Comparison of ENCODE assay signal across 9 cellular contexts in the genomic region with DNA sequence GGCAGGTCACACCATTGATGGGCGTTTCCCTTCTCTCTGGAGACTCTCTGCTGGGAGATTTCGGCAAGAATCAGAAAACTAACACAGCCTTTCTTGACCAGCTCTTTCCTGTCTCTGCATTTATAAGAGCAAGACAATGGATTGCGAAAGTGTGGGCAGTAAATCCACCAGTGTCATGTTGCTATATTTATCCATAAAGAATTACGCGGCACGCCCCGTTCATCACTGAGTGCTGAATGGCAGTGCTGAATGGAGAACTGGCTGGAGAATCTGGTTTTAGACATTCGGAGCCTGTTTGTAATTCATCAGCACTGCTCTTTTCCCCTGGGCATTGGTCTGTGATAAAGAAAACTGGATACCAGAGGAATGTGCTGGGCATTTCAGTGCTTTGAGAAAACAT. TPM values are rescaled to one million over a fixed set of nuclear protein-coding genes. Genes with fewer than 3 reads are reported as not detected.
A peak's percentile ranks its signal among the peaks of the same experiment; 100 is the strongest.
DNase-seq lines count a peak whose midpoint lies in the region; ATAC-seq and TF ChIP-seq lines count a peak whose summit lies in the region.
"Had no signal": no experiment of that assay in that cellular context is flagged by ENCODE, and none has a peak within 500 bp of the region (broad histone marks: within the 10 kb centered on the region; RNA-seq: fewer than 3 reads in every experiment).

No MANE protein-coding gene starts in this region.

- H3K36me3 ChIP-seq in HCT116 (ENCODE audit: control insufficient read depth in 1 of 2, insufficient read depth in 2 of 2, low read length in 2 of 2) (no peaks in the 10 kb centered on the region), SK-N-SH (replicated peaks in 1 of 2; ENCODE audit: control insufficient read depth in 1 of 2, insufficient read depth in 2 of 2, low read length in 1 of 2) (no peaks in the 10 kb centered on the region)
- H3K36me3 ChIP-seq: thoracic aorta had no signal

- ATAC-seq in HCT116 (no peak), GM21381 (IDR thresholded peaks at IDR 0.05; ENCODE audit: unreplicated experiment) (no peak), HG02970 (IDR thresholded peaks at IDR 0.05; ENCODE audit: low FRiP score, unreplicated experiment) (no peak)

- H4K20me1 ChIP-seq in HCT116 (ENCODE audit: insufficient read depth) = no peaks in the 10 kb centered on the region
- no peaks in the 10 kb centered on the region for H4K20me1 ChIP-seq in SK-N-SH (ENCODE audit: insufficient read depth)

- H3K9ac ChIP-seq in HCT116 (ENCODE audit: low read length) (no peak overlapping the region), SK-N-SH (no peak overlapping the region)

- H3K79me2 ChIP-seq in HCT116 (ENCODE audit: insufficient read depth, low read length) (no peaks in the 10 kb centered on the region), SK-N-SH (ENCODE audit: insufficient read depth) (no peaks in the 10 kb centered on the region)

- no peak for TF ChIP-seq CTCF in HCT116 (IDR thresholded peaks at IDR 0.05 in 2 of 3, conservative IDR thresholded peaks at IDR 0.05 in 1 of 3; ENCODE audit: borderline replicate concordance in 1 of 3, insufficient read depth in 1 of 3, low read depth in 2 of 3, low read length in 2 of 3)
- TF ChIP-seq CTCF in SK-N-SH (IDR thresholded peaks at IDR 0.05) = no peak
- no peak for TF ChIP-seq CTCF in foreskin fibroblast (IDR thresholded peaks at IDR 0.05; ENCODE audit: low read depth, low read length)
- no peak for TF ChIP-seq CTCF in dorsolateral prefrontal cortex (IDR thresholded peaks at IDR 0.05 in 54 of 56, conservative IDR thresholded peaks at IDR 0.05 in 2 of 56; ENCODE audit: low read depth in 1 of 56, partially characterized antibody in 56 of 56)

- intact Hi-C loops in HCT116 (cut with micrococcal nuclease) = loop anchor here (5.0 to 10.0 kb wide), 3 partner anchors 340 to 532 kb away; no protein-coding TSS in a partner anchor
- intact Hi-C loops in dorsolateral prefrontal cortex (cut with DNase I) = loop anchor here (5.0 kb wide), 5 partner anchors 85 to 210 kb away; no protein-coding TSS in a partner anchor

- TF ChIP-seq POLR2A in HCT116 (IDR thresholded peaks at IDR 0.05; ENCODE audit: borderline replicate concordance, extremely low read depth, insufficient read depth, insufficient read length) = no peak

- H3K9me2 ChIP-seq in HCT116 (ENCODE audit: insufficient read depth) = no peaks in the 10 kb centered on the region
- H3K9me2 ChIP-seq in SK-N-SH = no peaks in the 10 kb centered on the region

- H2AFZ ChIP-seq in HCT116 (ENCODE audit: low read depth, low read length, poor library complexity, severe bottlenecking) (no peak overlapping the region), SK-N-SH (ENCODE audit: low read depth) (no peak overlapping the region)

- H3K4me2 ChIP-seq in HCT116 (ENCODE audit: low read length) = no peak overlapping the region
- no peak overlapping the region; the same call in 1 of the 2 replicates for H3K4me2 ChIP-seq in SK-N-SH

- H3K9me3 ChIP-seq in HCT116 (ENCODE audit: control insufficient read depth in 1 of 2, insufficient read depth in 1 of 2, low read depth in 1 of 2, low read length in 2 of 2) = no peaks in the 10 kb centered on the region
- H3K9me3 ChIP-seq in SK-N-SH = no peaks in the 10 kb centered on the region
- H3K9me3 ChIP-seq: thoracic aorta had no signal

- TF ChIP-seq RAD21 in HCT116 (IDR thresholded peaks at IDR 0.05; ENCODE audit: low read depth) (no peak), SK-N-SH (IDR thresholded peaks at IDR 0.05; ENCODE audit: low read length) (no peak)

- no peaks in the 10 kb centered on the region for H3K27me3 ChIP-seq in HCT116 (ENCODE audit: insufficient read depth, low read length)
- H3K27me3 ChIP-seq in SK-N-SH (ENCODE audit: insufficient read depth) = no peaks in the 10 kb centered on the region
- peaks cover 0 to 22% (median 0%) of the 10 kb centered on the region in 45 donors for H3K27me3 ChIP-seq in dorsolateral prefrontal cortex

- H3K27ac ChIP-seq in HCT116 (ENCODE audit: low read depth, low read length) (no peak overlapping the region), SK-N-SH (ENCODE audit: low read depth in 2 of 2, low read length in 1 of 2) (peak overlapping the region in 1 of 2 experiments; percentile 74; a peak in 1 of 4 replicates), dorsolateral prefrontal cortex (peak overlapping the region in 6 of 59 donors; percentile 1 to 26 (median 16))
- H3K27ac ChIP-seq: thoracic aorta had no signal

- whole genome bisulfite sequencing in SK-N-SH (ENCODE audit: low lambda C conversion rate) = 33% methylated on average over 8 of the region's 8 CpGs

- POLR2A ChIA-PET in HCT116 (lab: Charles Lee) (interaction anchor here (1.1 to 1.7 kb wide), 2 partner anchors 211 to 321 kb away, joined by 4 read pairs; no protein-coding TSS in a partner anchor), SK-N-SH (lab: Yijun Ruan, JAX) (interaction anchor here (1.5 kb wide), 1 partner anchor 208 kb away, joined by 4 read pairs; no protein-coding TSS in a partner anchor)

- H3K4me3 ChIP-seq in HCT116 (replicated peaks in 1 of 2; ENCODE audit: low read depth in 1 of 2, low read length in 2 of 2) = no peak overlapping the region
- no peak overlapping the region for H3K4me3 ChIP-seq in SK-N-SH (ENCODE audit: low read depth in 2 of 2, low read length in 1 of 2)
- no peak overlapping the region for H3K4me3 ChIP-seq in foreskin fibroblast (ENCODE audit: low read depth in 1 of 2, low read length in 2 of 2)
- H3K4me3 ChIP-seq in dorsolateral prefrontal cortex = no peak overlapping the region
- H3K4me3 ChIP-seq: thoracic aorta had no signal

- no TSS peak for BruUV-seq in HCT116 (replicated peaks; lab: Mats Ljungman, UMichigan)

- H3F3A ChIP-seq in SK-N-SH (replicated peaks; ENCODE audit: insufficient read depth) = peaks cover 6% of the 10 kb centered on the region

- RAD21 ChIA-PET in HCT116 (lab: Charles Lee; ENCODE audit: low non-redundant PET in 1 of 2, low total read pairs in 2 of 2, uncharacterized antibody in 2 of 2, unreplicated experiment in 2 of 2) = interaction anchor here (1.0 to 2.9 kb wide), 6 partner anchors 117 to 209 kb away, joined by 5 to 22 read pairs (median 6); no protein-coding TSS in a partner anchor

- no peak for TF ChIP-seq EP300 in SK-N-SH (IDR thresholded peaks at IDR 0.05; ENCODE audit: borderline replicate concordance in 1 of 2, low read depth in 1 of 2, low read length in 1 of 2)

- DNase-seq in HCT116 (ENCODE audit: low read depth, low spot score) = no peak
- no peak for DNase-seq in SK-N-SH
- peak; percentile 89 to 92 for DNase-seq in foreskin fibroblast
- DNase-seq in smooth muscle cell of the brain vasculature (ENCODE audit: low read depth, low spot score) = peak; percentile 29
- no peak for DNase-seq in dorsolateral prefrontal cortex
- DNase-seq in glomerular visceral epithelial cell (ENCODE audit: extremely low spot score) = no peak

- CTCF ChIA-PET in HCT116 (lab: Charles Lee) (interaction anchor here (0.6 to 6.0 kb wide), 32 partner anchors 9 to 1437 kb away, joined by 3 to 136 read pairs (median 5); a partner anchor contains a TSS), SK-N-SH (lab: Yijun Ruan, JAX) (interaction anchor here (0.8 to 9.4 kb wide), 84 partner anchors 9 to 659 kb away, joined by 3 to 253 read pairs (median 5); a partner anchor contains a TSS)

- peaks cover 4 to 19% of the 10 kb centered on the region in 2 experiments; a peak in 2 of 4 replicates for H3K4me1 ChIP-seq in HCT116 (ENCODE audit: control insufficient read depth in 1 of 2, insufficient read depth in 2 of 2, low read length in 2 of 2)
- peaks cover 0 to 27% of the 10 kb centered on the region in 2 experiments; a peak in 3 of 4 replicates for H3K4me1 ChIP-seq in SK-N-SH (ENCODE audit: control insufficient read depth in 1 of 2, insufficient read depth in 2 of 2, low read depth in 1 of 2, low read length in 1 of 2)

TF ChIP-seq in HCT116, 20 proteins besides CTCF, POLR2A, EP300 and RAD21 (continues in another document):
- TF ChIP-seq CEBPB (IDR thresholded peaks at IDR 0.05; ENCODE audit: low read depth) (0 out of 2 replicates have a peak, but pooled peaks have one; percentile 23), EZH2phosphoT487 (IDR thresholded peaks at IDR 0.05; ENCODE audit: borderline replicate concordance) (no peak), ZFX (IDR thresholded peaks at IDR 0.05) (no peak)

TF ChIP-seq in SK-N-SH, 30 proteins besides CTCF, POLR2A, EP300 and RAD21 (continues in another document):
- TF ChIP-seq, protein P1, sequence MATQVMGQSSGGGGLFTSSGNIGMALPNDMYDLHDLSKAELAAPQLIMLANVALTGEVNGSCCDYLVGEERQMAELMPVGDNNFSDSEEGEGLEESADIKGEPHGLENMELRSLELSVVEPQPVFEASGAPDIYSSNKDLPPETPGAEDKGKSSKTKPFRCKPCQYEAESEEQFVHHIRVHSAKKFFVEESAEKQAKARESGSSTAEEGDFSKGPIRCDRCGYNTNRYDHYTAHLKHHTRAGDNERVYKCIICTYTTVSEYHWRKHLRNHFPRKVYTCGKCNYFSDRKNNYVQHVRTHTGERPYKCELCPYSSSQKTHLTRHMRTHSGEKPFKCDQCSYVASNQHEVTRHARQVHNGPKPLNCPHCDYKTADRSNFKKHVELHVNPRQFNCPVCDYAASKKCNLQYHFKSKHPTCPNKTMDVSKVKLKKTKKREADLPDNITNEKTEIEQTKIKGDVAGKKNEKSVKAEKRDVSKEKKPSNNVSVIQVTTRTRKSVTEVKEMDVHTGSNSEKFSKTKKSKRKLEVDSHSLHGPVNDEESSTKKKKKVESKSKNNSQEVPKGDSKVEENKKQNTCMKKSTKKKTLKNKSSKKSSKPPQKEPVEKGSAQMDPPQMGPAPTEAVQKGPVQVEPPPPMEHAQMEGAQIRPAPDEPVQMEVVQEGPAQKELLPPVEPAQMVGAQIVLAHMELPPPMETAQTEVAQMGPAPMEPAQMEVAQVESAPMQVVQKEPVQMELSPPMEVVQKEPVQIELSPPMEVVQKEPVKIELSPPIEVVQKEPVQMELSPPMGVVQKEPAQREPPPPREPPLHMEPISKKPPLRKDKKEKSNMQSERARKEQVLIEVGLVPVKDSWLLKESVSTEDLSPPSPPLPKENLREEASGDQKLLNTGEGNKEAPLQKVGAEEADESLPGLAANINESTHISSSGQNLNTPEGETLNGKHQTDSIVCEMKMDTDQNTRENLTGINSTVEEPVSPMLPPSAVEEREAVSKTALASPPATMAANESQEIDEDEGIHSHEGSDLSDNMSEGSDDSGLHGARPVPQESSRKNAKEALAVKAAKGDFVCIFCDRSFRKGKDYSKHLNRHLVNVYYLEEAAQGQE (IDR thresholded peaks at IDR 0.05; ENCODE audit: low read depth, low read length) = 0 out of 2 replicates have a peak, but pooled peaks have one; percentile 9
- TF ChIP-seq FOSL2 (IDR thresholded peaks at IDR 0.05; ENCODE audit: borderline replicate concordance, low read depth) = no peak
- no peak for TF ChIP-seq GATA2 (CRISPR knock-in tag; IDR thresholded peaks at IDR 0.05)
- peak; percentile 41; the same call in 1 of the 2 replicates for TF ChIP-seq POLR2AphosphoS5 (IDR thresholded peaks at IDR 0.05; ENCODE audit: low read depth, low read length)
- no peak for TF ChIP-seq TEAD4 (IDR thresholded peaks at IDR 0.05; ENCODE audit: borderline replicate concordance, insufficient read depth)

RNA-seq across cellular contexts. Expression of a gene that starts 2.0 kb away (rescaled TPM):
- total RNA-seq in HCT116 (2021; ENCODE audit: unreplicated experiment) (3.5 TPM), dorsolateral prefrontal cortex (10 to 100 TPM in 87 of 120 experiments, 1 to 10 TPM in 33; 2.8 to 70.9 (median 12.4) TPM)
- polyA plus RNA-seq in HCT116 (2012) = 4.1 and 4.6 TPM in 2 replicates
- 27.8 and 30.8 TPM in 2 replicates for polyA plus RNA-seq in SK-N-SH (2012; rRNA removed)
- polyA plus RNA-seq in SK-N-SH (2012; cell fraction: cytosol; rRNA removed) = 17.3 and 22.9 TPM in 2 replicates
- 48.2 and 60.5 TPM in 2 replicates for polyA plus RNA-seq in SK-N-SH (2012; cell fraction: nucleus; rRNA removed)

Comparison
In these comparisons a context has a peak if more than half of its experiments do, and no peak if none do; other contexts are left out.
1. DNase-seq: peak in foreskin fibroblast (2 of 2) and smooth muscle cell of the brain vasculature (single experiment); none in HCT116 (single experiment), SK-N-SH (single experiment), dorsolateral prefrontal cortex (0 of 10) and glomerular visceral epithelial cell (single experiment).